In genomic region chr11:119236891-119237290, GRCh38 we compare ENCODE assay signal across 3 cellular contexts.
TF ChIP-seq lines count a peak whose summit lies in the region.

No MANE protein-coding gene starts in this region.

TF ChIP-seq in SK-N-SH, 30 proteins besides CTCF, POLR2A, EP300 and RAD21:
- TF ChIP-seq TCF12 (IDR thresholded peaks at IDR 0.05) (0 out of 2 replicates have a peak, but pooled peaks have one; percentile 10), FOXJ3 (CRISPR knock-in tag; IDR thresholded peaks at IDR 0.05) (no peak), ELF1 (IDR thresholded peaks at IDR 0.05) (no peak)
TF ChIP-seq in SK-N-SH: peak in this region for 1.

TF ChIP-seq in SK-N-SH treated with all-trans-retinoic acid at 6 μM for 48 hours, 23 proteins besides CTCF, POLR2A, EP300 and RAD21:
- no peak for TF ChIP-seq ZNF70 (CRISPR knock-in tag; IDR thresholded peaks at IDR 0.05)
- no peak for TF ChIP-seq ZC3H10 (CRISPR knock-in tag; IDR thresholded peaks at IDR 0.05)
- no peak for TF ChIP-seq ZNF565 (CRISPR knock-in tag; conservative IDR thresholded peaks at IDR 0.05; ENCODE audit: low read depth)
- TF ChIP-seq TCF4 (CRISPR knock-in tag; IDR thresholded peaks at IDR 0.05; ENCODE audit: borderline replicate concordance) = no peak
- TF ChIP-seq ISL1 (CRISPR knock-in tag; IDR thresholded peaks at IDR 0.05) = no peak
- no peak for TF ChIP-seq ZFP30 (CRISPR knock-in tag; IDR thresholded peaks at IDR 0.05)
- TF ChIP-seq CSDC2 (CRISPR knock-in tag; IDR thresholded peaks at IDR 0.05) = no peak
- TF ChIP-seq, protein P1, sequence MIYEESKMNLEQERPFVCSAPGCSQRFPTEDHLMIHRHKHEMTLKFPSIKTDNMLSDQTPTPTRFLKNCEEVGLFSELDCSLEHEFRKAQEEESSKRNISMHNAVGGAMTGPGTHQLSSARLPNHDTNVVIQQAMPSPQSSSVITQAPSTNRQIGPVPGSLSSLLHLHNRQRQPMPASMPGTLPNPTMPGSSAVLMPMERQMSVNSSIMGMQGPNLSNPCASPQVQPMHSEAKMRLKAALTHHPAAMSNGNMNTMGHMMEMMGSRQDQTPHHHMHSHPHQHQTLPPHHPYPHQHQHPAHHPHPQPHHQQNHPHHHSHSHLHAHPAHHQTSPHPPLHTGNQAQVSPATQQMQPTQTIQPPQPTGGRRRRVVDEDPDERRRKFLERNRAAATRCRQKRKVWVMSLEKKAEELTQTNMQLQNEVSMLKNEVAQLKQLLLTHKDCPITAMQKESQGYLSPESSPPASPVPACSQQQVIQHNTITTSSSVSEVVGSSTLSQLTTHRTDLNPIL (CRISPR knock-in tag; IDR thresholded peaks at IDR 0.05; ENCODE audit: low read depth) = no peak
- TF ChIP-seq, protein P2, sequence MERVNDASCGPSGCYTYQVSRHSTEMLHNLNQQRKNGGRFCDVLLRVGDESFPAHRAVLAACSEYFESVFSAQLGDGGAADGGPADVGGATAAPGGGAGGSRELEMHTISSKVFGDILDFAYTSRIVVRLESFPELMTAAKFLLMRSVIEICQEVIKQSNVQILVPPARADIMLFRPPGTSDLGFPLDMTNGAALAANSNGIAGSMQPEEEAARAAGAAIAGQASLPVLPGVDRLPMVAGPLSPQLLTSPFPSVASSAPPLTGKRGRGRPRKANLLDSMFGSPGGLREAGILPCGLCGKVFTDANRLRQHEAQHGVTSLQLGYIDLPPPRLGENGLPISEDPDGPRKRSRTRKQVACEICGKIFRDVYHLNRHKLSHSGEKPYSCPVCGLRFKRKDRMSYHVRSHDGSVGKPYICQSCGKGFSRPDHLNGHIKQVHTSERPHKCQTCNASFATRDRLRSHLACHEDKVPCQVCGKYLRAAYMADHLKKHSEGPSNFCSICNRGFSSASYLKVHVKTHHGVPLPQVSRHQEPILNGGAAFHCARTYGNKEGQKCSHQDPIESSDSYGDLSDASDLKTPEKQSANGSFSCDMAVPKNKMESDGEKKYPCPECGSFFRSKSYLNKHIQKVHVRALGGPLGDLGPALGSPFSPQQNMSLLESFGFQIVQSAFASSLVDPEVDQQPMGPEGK (CRISPR knock-in tag; IDR thresholded peaks at IDR 0.05; ENCODE audit: borderline replicate concordance) = no peak
- TF ChIP-seq OSR1 (CRISPR knock-in tag; IDR thresholded peaks at IDR 0.05) = no peak
- TF ChIP-seq ZNF8 (CRISPR knock-in tag; IDR thresholded peaks at IDR 0.05) = no peak
- no peak for TF ChIP-seq SNAI2 (CRISPR knock-in tag; IDR thresholded peaks at IDR 0.05)
- no peak for TF ChIP-seq PPARA (CRISPR knock-in tag; IDR thresholded peaks at IDR 0.05; ENCODE audit: borderline replicate concordance)
- no peak for TF ChIP-seq ARNTL (CRISPR knock-in tag; IDR thresholded peaks at IDR 0.05; ENCODE audit: borderline replicate concordance, low read depth)
- TF ChIP-seq GLIS3 (CRISPR knock-in tag; IDR thresholded peaks at IDR 0.05) = no peak

TF ChIP-seq in IMR-90, 13 proteins besides CTCF, POLR2A, EP300 and RAD21:
- TF ChIP-seq RFX5 (IDR thresholded peaks at IDR 0.05; ENCODE audit: low read depth, low read length) (no peak), BHLHE40 (IDR thresholded peaks at IDR 0.05; ENCODE audit: low read depth, low read length) (peak; percentile 64), MAFK (IDR thresholded peaks at IDR 0.05; ENCODE audit: low read depth, low read length) (no peak), CHD1 (IDR thresholded peaks at IDR 0.05; ENCODE audit: low read depth, low read length) (no peak), CEBPB (IDR thresholded peaks at IDR 0.05; ENCODE audit: low read depth, low read length) (peak; percentile 98), RCOR1 (IDR thresholded peaks at IDR 0.05; ENCODE audit: insufficient replicate concordance, low read length) (peak; percentile 98), USF2 (IDR thresholded peaks at IDR 0.05; ENCODE audit: low read depth, low read length) (no peak), MXI1 (IDR thresholded peaks at IDR 0.05; ENCODE audit: borderline replicate concordance, low read depth, low read length) (no peak), FOS (IDR thresholded peaks at IDR 0.05; ENCODE audit: low read depth, low read length) (peak; percentile 61; the same call in 1 of the 2 replicates)
